20 cellular contexts compared by ENCODE assay signal in genomic region chr22:27408068-27408467, GRCh38.
"Had no signal": no experiment of that assay in that cellular context is flagged by ENCODE, and none has a peak within 500 bp of the region (broad histone marks: within the 10 kb centered on the region; RNA-seq: fewer than 3 reads in every experiment).

No MANE protein-coding gene starts in this region.

- DNase-seq: activated B cell treated with CpG ODN at 0.5 μM for 24 hours; activated CD8-positive, alpha-beta memory T cell treated with anti-CD3 and anti-CD28 coated beads, Interleukin-2, amount 50 U/mL, for 4 hours; activated CD8-positive, alpha-beta T cell treated with anti-CD3 and anti-CD28 coated beads for 36 hours; activated gamma-delta T cell treated with Interleukin-2 at 50 U/mL for 16 hours; activated naive CD4-positive, alpha-beta T cell treated with anti-CD3 and anti-CD28 coated beads, Interleukin-2, amount 10 ng/mL, durations not matched to agents 7 days and 5 days; activated naive CD8-positive, alpha-beta T cell treated with anti-CD3 and anti-CD28 coated beads for 36 hours; activated T-cell treated with anti-CD3 and anti-CD28 coated beads, Interleukin-2, amount 50 U/mL, for 72 hours; Kasumi-1; KBM-7; NCI-H1092 treated with DMSO at 0.1 percent for 48 hours; NCI-H1417 treated with DMSO at 0.1 percent for 48 hours; NCI-H1694; NCI-H2029 treated with DMSO at 0.1 percent for 48 hours; NCI-H345; NCI-H510A; NCI-H69; SIG-M5; T-helper 17 cell; T-helper 9 cell had no signal

- ATAC-seq: activated CD8-positive, alpha-beta T cell treated with anti-CD3 and anti-CD28 coated beads for 36 hours; activated T-cell treated with anti-CD3 and anti-CD28 coated beads, Interleukin-2, amount 50 U/mL, for 72 hours; T-helper 17 cell had no signal

- H3K4me3 Mint-ChIP-seq: activated B cell treated with CpG ODN at 0.5 μM for 24 hours; activated CD8-positive, alpha-beta T cell treated with anti-CD3 and anti-CD28 coated beads for 36 hours; activated naive CD4-positive, alpha-beta T cell treated with anti-CD3 and anti-CD28 coated beads, Interleukin-2, amount 10 ng/mL, durations not matched to agents 7 days and 5 days; activated naive CD8-positive, alpha-beta T cell treated with anti-CD3 and anti-CD28 coated beads for 36 hours; activated T-cell treated with anti-CD3 and anti-CD28 coated beads, Interleukin-2, amount 50 U/mL, for 72 hours; T-helper 17 cell had no signal

- H3K9me3 Mint-ChIP-seq: activated CD8-positive, alpha-beta T cell treated with anti-CD3 and anti-CD28 coated beads for 36 hours; activated naive CD4-positive, alpha-beta T cell treated with anti-CD3 and anti-CD28 coated beads, Interleukin-2, amount 10 ng/mL, durations not matched to agents 7 days and 5 days; activated T-helper 2 cell treated with anti-CD3 and anti-CD28 coated beads, Interferon-gamma antibody, Interleukin-2, Interleukin-4, amounts not matched to agents 10 μg/mL and 5 μg/mL and 100 μg/mL, durations not matched to agents 14 hours and 24 hours and 36 hours had no signal

- H3K27me3 Mint-ChIP-seq: activated B cell treated with CpG ODN at 0.5 μM for 24 hours; activated naive CD4-positive, alpha-beta T cell treated with anti-CD3 and anti-CD28 coated beads, Interleukin-2, amount 10 ng/mL, durations not matched to agents 7 days and 5 days; T-helper 17 cell had no signal

- H3K4me1 Mint-ChIP-seq: activated B cell treated with CpG ODN at 0.5 μM for 24 hours; activated naive CD4-positive, alpha-beta T cell treated with anti-CD3 and anti-CD28 coated beads, Interleukin-2, amount 10 ng/mL, durations not matched to agents 7 days and 5 days; activated naive CD8-positive, alpha-beta T cell treated with anti-CD3 and anti-CD28 coated beads for 36 hours; T-helper 17 cell had no signal

- H3K27ac Mint-ChIP-seq: activated B cell treated with CpG ODN at 0.5 μM for 24 hours; activated CD8-positive, alpha-beta T cell treated with anti-CD3 and anti-CD28 coated beads for 36 hours; activated naive CD4-positive, alpha-beta T cell treated with anti-CD3 and anti-CD28 coated beads, Interleukin-2, amount 10 ng/mL, durations not matched to agents 7 days and 5 days; activated naive CD8-positive, alpha-beta T cell treated with anti-CD3 and anti-CD28 coated beads for 36 hours; activated T-cell treated with anti-CD3 and anti-CD28 coated beads, Interleukin-2, amount 50 U/mL, for 72 hours; activated T-helper 2 cell treated with anti-CD3 and anti-CD28 coated beads, Interferon-gamma antibody, Interleukin-2, Interleukin-4, amounts not matched to agents 10 μg/mL and 5 μg/mL and 100 μg/mL, durations not matched to agents 14 hours and 24 hours and 36 hours; T-helper 17 cell had no signal

- H3K36me3 Mint-ChIP-seq: activated naive CD4-positive, alpha-beta T cell treated with anti-CD3 and anti-CD28 coated beads, Interleukin-2, amount 10 ng/mL, durations not matched to agents 7 days and 5 days; activated naive CD8-positive, alpha-beta T cell treated with anti-CD3 and anti-CD28 coated beads for 36 hours had no signal
